Comparison of ENCODE assay signal across 8 cellular contexts in the genomic region with DNA sequence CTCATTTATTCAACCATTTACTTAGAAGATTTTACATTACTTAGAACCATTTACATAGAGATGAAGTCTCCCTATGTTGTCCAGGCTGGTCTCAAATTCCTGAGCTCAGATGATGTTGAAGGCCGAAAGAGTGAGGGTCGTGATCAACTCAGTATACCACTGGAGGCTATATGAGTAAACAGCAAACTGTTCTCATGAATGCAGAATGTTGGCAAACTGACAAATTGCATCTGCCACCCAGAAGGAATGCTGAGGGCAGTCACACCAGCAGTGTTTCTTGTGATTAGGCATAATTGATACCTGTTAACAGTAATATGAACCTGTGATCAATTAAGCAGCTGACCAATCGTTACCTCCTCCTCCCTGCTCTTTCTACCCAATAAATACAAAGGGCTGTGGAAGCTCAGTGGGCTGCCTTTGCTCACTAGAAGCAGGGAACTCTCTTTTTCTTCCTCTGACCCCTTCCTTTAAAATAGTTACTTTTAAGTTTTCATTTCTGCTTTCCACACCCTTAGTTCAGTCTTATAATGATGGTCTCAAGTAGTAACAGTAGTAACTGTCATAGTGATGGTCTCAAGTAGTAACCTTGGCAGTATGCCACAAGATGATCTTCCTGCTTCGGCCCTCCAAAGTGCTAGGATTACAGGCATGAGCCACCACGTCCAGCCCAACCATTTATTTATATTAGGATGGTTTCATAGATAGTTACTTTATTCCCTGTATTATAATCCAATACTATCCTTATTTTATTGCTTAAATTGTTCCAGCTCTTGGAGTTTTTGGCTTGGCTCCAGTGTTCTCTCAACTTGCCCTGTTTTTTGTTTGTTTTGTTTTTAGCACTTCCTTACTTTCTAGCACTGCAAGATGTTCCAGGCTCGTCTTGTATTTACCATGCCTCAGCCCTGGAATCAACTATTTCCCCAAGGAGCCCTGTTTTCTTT. TPM values are rescaled to one million over a fixed set of nuclear protein-coding genes. Genes with fewer than 3 reads are reported as not detected.
DNase-seq lines count a peak whose midpoint lies in the region; ATAC-seq and TF ChIP-seq lines count a peak whose summit lies in the region.

No MANE protein-coding gene starts in this region.

- no peaks in the 10 kb centered on the region for H3K79me2 ChIP-seq in osteoblast (ENCODE audit: insufficient read depth, low read length)

- no peak overlapping the region for H2AFZ ChIP-seq in osteoblast (ENCODE audit: low read length)

- no peak for ATAC-seq in HG03442 (IDR thresholded peaks at IDR 0.05; ENCODE audit: unreplicated experiment)

- H3K36me3 ChIP-seq in esophagus muscularis mucosa, result no peaks in the 10 kb centered on the region
- no peaks in the 10 kb centered on the region for H3K36me3 ChIP-seq in osteoblast (ENCODE audit: insufficient read depth, low read length)
- H3K36me3 ChIP-seq in effector memory CD4-positive, alpha-beta T cell (ENCODE audit: control insufficient read depth, insufficient read depth, low read length), result no peaks in the 10 kb centered on the region

- H3K4me1 ChIP-seq in esophagus muscularis mucosa (peaks cover 27 to 37% (median 31%) of the 10 kb centered on the region in 4 donors), osteoblast (ENCODE audit: insufficient read depth, low read length) (peaks cover 23% of the 10 kb centered on the region)
- no peaks in the 10 kb centered on the region for H3K4me1 ChIP-seq in effector memory CD4-positive, alpha-beta T cell (ENCODE audit: control insufficient read depth, insufficient read depth, low read length, poor library complexity, severe bottlenecking)

- TF ChIP-seq POLR2A in esophagus muscularis mucosa (IDR thresholded peaks at IDR 0.05; ENCODE audit: low read depth), result no peak

- intact Hi-C loops in esophagus muscularis mucosa (cut with DNase I), result no loop called here

- TF ChIP-seq EP300 in esophagus muscularis mucosa (IDR thresholded peaks at IDR 0.05), result no peak

- H3K4me2 ChIP-seq in osteoblast (ENCODE audit: insufficient read depth, low read length), result peak overlapping the region; percentile 35

- H3K27me3 ChIP-seq in esophagus muscularis mucosa (no peaks in the 10 kb centered on the region), osteoblast (ENCODE audit: insufficient read depth, low read length) (no peaks in the 10 kb centered on the region)
- no peaks in the 10 kb centered on the region for H3K27me3 ChIP-seq in effector memory CD4-positive, alpha-beta T cell (replicated peaks; ENCODE audit: control insufficient read depth, insufficient read depth, low read length, poor library complexity, severe bottlenecking)

- H4K20me1 ChIP-seq in osteoblast (ENCODE audit: insufficient read depth, low read length), result no peaks in the 10 kb centered on the region

- DNase-seq in EH (ENCODE audit: low read depth) (peak; percentile 85), NCI-H460 (ENCODE audit: extremely low read depth, low read depth) (peak; percentile 35), esophagus muscularis mucosa (ENCODE audit: extremely low spot score) (no peak), osteoblast (ENCODE audit: insufficient read length, low spot score, missing footprints) (no peak), SKM-1 treated with dmso at 0.1 percent for 144 hours (lab: John Stamatoyannopoulos, UW; ENCODE audit: unreplicated experiment) (no peak)
- no peak for DNase-seq in stimulated activated CD4-positive, alpha-beta T cell treated with anti-CD3 and anti-CD28 coated beads, Interleukin-2, amount 100 ng/mL, for 48 hours
- DNase-seq in effector memory CD4-positive, alpha-beta T cell, result no peak

- H3K27ac ChIP-seq in esophagus muscularis mucosa (replicated peaks in 1 of 4), result peak overlapping the region; percentile 46 to 68 (median 60)
- no peak overlapping the region for H3K27ac ChIP-seq in osteoblast (ENCODE audit: low read depth, low read length)
- H3K27ac ChIP-seq in effector memory CD4-positive, alpha-beta T cell (ENCODE audit: insufficient read depth, low read length, poor library complexity, severe bottlenecking), result no peak overlapping the region

- WGBS in esophagus muscularis mucosa, result 43% methylated on average over 6 of the region's 6 CpGs

- H3K9me3 ChIP-seq in esophagus muscularis mucosa (no peaks in the 10 kb centered on the region), osteoblast (ENCODE audit: low read depth, low read length) (no peaks in the 10 kb centered on the region)
- H3K9me3 ChIP-seq in effector memory CD4-positive, alpha-beta T cell (ENCODE audit: control insufficient read depth, low read length), result no peaks in the 10 kb centered on the region

- TF ChIP-seq CTCF in esophagus muscularis mucosa (IDR thresholded peaks at IDR 0.05), result no peak
- no peak for TF ChIP-seq CTCF in osteoblast (IDR thresholded peaks at IDR 0.05; ENCODE audit: extremely low read depth, low read depth, low read length)

- no peak overlapping the region for H3K4me3 ChIP-seq in esophagus muscularis mucosa
- no peak overlapping the region for H3K4me3 ChIP-seq in osteoblast (ENCODE audit: insufficient read depth, low read length)
- H3K4me3 ChIP-seq in effector memory CD4-positive, alpha-beta T cell (ENCODE audit: insufficient read depth, low read depth, low read length, poor library complexity, severe bottlenecking), result no peak overlapping the region

RNA-seq across cellular contexts. Expression of a gene that starts 25.8 kb away (rescaled TPM):
- 39.3 and 40.9 TPM in 2 replicates for total RNA-seq in NCI-H460 (2014; rRNA removed; shearing (Covaris generic))
- 20.8 and 39.1 TPM in 2 replicates for polyA plus RNA-seq in NCI-H460 (2014; cell fraction: nucleus; rRNA removed)
- total RNA-seq in esophagus muscularis mucosa, result 10 to 100 TPM; 23.9 to 62.7 (median 37.2) TPM
- 433 and 436 TPM in 2 replicates for total RNA-seq in osteoblast

Comparison
In these comparisons a context has a peak if more than half of its experiments do, and no peak if none do; other contexts are left out.
1. DNase-seq: peak in EH (single experiment) and NCI-H460 (single experiment); none in esophagus muscularis mucosa (single experiment), osteoblast (single experiment), SKM-1 treated with dmso at 0.1 percent for 144 hours (single experiment), stimulated activated CD4-positive, alpha-beta T cell treated with anti-CD3 and anti-CD28 coated beads, Interleukin-2, amount 100 ng/mL, for 48 hours (0 of 2) and effector memory CD4-positive, alpha-beta T cell (0 of 3).
2. H3K27ac ChIP-seq: peak in esophagus muscularis mucosa (4 of 4); none in osteoblast (single experiment) and effector memory CD4-positive, alpha-beta T cell (single experiment).